10 cellular contexts compared by ENCODE assay signal in the genomic region with DNA sequence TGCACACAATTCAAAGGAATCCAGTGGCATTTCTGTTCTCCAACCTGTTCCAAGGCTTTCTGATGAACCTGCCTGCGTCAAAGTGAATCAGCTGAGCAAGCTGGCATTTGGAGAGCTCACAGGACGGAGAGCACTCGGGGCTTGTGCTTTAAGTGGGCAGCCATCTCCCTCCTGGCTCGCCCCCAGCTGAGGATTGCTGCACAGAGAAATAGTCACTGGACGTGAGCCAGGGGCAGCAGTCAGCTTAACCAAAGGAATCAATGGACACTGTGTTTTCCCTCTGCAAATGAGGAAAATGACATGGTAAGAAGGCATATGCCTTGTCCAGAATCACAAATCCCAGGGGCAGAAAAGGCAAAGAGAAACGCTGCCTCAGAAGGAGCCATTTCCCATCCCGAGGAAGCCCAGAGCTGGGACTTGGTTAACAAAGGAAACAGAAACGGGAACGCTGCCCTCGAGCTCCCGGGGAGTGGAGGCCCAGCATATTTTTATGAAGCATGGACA.
DNase-seq lines count a peak whose midpoint lies in the region; ATAC-seq and TF ChIP-seq lines count a peak whose summit lies in the region.
"Had no signal": no experiment of that assay in that cellular context is flagged by ENCODE, and none has a peak within 500 bp of the region (broad histone marks: within the 10 kb centered on the region; RNA-seq: fewer than 3 reads in every experiment).

No MANE protein-coding gene starts in this region.

- CTCF ChIA-PET in T-cell (lab: Charles Lee) = no interaction called here

- no peak overlapping the region for H3K4me3 Mint-ChIP-seq in nephron
- no peak overlapping the region for H3K4me3 Mint-ChIP-seq in T-cell

- TF ChIP-seq CTCF in nephron (IDR thresholded peaks at IDR 0.05; ENCODE audit: unreplicated experiment in 3 of 3) = no peak

- H3K27me3 ChIP-seq in aorta (ENCODE audit: control insufficient read depth in 1 of 2, insufficient read depth in 2 of 2, low read length in 1 of 2) = no peaks in the 10 kb centered on the region

- peaks cover 20% of the 10 kb centered on the region for H3K4me1 Mint-ChIP-seq in nephron
- H3K4me1 Mint-ChIP-seq in T-cell = peaks cover 0 to 10% (median 6%) of the 10 kb centered on the region in 3 donors

- 7% methylated on average over 11 of the region's 11 CpGs for WGBS in aorta, 2 donors

- intact Hi-C loops in aorta (cut with DNase I) = no loop called here

- H3K36me3 Mint-ChIP-seq in nephron (ENCODE audit: low read depth) (no peaks in the 10 kb centered on the region), T-cell (no peaks in the 10 kb centered on the region)

- no peaks in the 10 kb centered on the region for H3K9me3 ChIP-seq in aorta (ENCODE audit: control insufficient read depth, low read length)

- H3K27ac ChIP-seq in aorta (ENCODE audit: low read depth in 1 of 2, low read length in 2 of 2) = peak overlapping the region; percentile 12 to 15

- no peaks in the 10 kb centered on the region for H3K36me3 ChIP-seq in aorta (ENCODE audit: control insufficient read depth in 1 of 2, insufficient read depth in 2 of 2, low read length in 1 of 2)

- POLR2A ChIA-PET in T-cell (lab: Charles Lee) = no interaction called here

- ATAC-seq in aorta (ENCODE audit: low FRiP score) = peak; percentile 48
- ATAC-seq in GM18517 (IDR thresholded peaks at IDR 0.05; ENCODE audit: unreplicated experiment) = no peak
- ATAC-seq in T-cell (replicated peaks in 1 of 4) = no peak

- H3K9me3 Mint-ChIP-seq in nephron (peaks cover 2% of the 10 kb centered on the region), T-cell (peaks cover 0 to 5% (median 5%) of the 10 kb centered on the region in 3 donors)

- H3K4me1 ChIP-seq in aorta (ENCODE audit: control insufficient read depth in 1 of 2, insufficient read depth in 2 of 2, low read length in 2 of 2) = no peaks in the 10 kb centered on the region

- DNase-seq in NCI-H146 (lab: John Stamatoyannopoulos, UW) = peak; percentile 42
- no peak for DNase-seq in NCI-H146 treated with DMSO at 0.1 percent for 48 hours (lab: John Stamatoyannopoulos, UW; ENCODE audit: unreplicated experiment)
- peak; percentile 97 for DNase-seq in foreskin melanocyte
- DNase-seq in aorta = no peak
- DNase-seq in T-cell = no peak
- no peak for DNase-seq in NCI-H748 (lab: John Stamatoyannopoulos, UW; ENCODE audit: unreplicated experiment)
- DNase-seq: effector CD8-positive, alpha-beta T cell; GF-D8 had no signal

- peaks cover 4% of the 10 kb centered on the region for H3K27me3 Mint-ChIP-seq in nephron (ENCODE audit: low read depth)
- peaks cover 15 to 33% of the 10 kb centered on the region in 2 donors for H3K27me3 Mint-ChIP-seq in T-cell

- H3K27ac Mint-ChIP-seq in nephron (peak overlapping the region; percentile 61 to 76 (median 64)), T-cell (no peak overlapping the region)

- H3K4me3 ChIP-seq in aorta (ENCODE audit: low read length in 2 of 2) = no peak overlapping the region

Comparison
In these comparisons a context has a peak if more than half of its experiments do, and no peak if none do; other contexts are left out.
1. DNase-seq: peak in NCI-H146 (single experiment) and foreskin melanocyte (single experiment); none in NCI-H146 treated with DMSO at 0.1 percent for 48 hours (single experiment), aorta (0 of 2), T-cell (0 of 34) and NCI-H748 (single experiment).
2. H3K27ac Mint-ChIP-seq: peak in nephron (3 of 3); none in T-cell (0 of 2).